Comparison of ENCODE assay signal across 7 cellular contexts in genomic region chr11:49185597-49185996, GRCh38. TPM values are rescaled to one million over a fixed set of nuclear protein-coding genes. Genes with fewer than 3 reads are reported as not detected.
"Had no signal": no experiment of that assay in that cellular context is flagged by ENCODE, and none has a peak within 500 bp of the region (broad histone marks: within the 10 kb centered on the region; RNA-seq: fewer than 3 reads in every experiment).

No MANE protein-coding gene starts in this region.

RNA-seq across cellular contexts. Expression of gene FOLH1, which starts 22.8 kb away (rescaled TPM):
- total RNA-seq: chondrocyte, dermis blood vessel endothelial cell, gastrocnemius medialis, left ventricle myocardium inferior, lung microvascular endothelial cell, mesothelial cell of epicardium, myocyte had no signal
